Comparison of ENCODE assay signal across 7 cellular contexts in genomic region chr19:37779139-37780035, GRCh38. TPM values are rescaled to one million over a fixed set of nuclear protein-coding genes. Genes with fewer than 3 reads are reported as not detected.
A peak's percentile ranks its signal among the peaks of the same experiment; 100 is the strongest.
DNase-seq lines count a peak whose midpoint lies in the region; ATAC-seq, FAIRE-seq and TF ChIP-seq lines count a peak whose summit lies in the region.

TSS of gene ZNF573 (minus strand) at chr19:37779586. CDS start at chr19:37773729, 5,857 bp downstream.

- peak within 1 kb of the TSS; percentile 92 to 99 (median 96) for H3K4me3 Mint-ChIP-seq in brain

- ATAC-seq in HG03039 (IDR thresholded peaks at IDR 0.05; ENCODE audit: unreplicated experiment), result peak; percentile 62

- FAIRE-seq in GM18507 (lab: Jason Lieb, UNC), result peak; percentile 92
- FAIRE-seq in TTC549 (lab: Jason Lieb, UNC), result peak; percentile 19

- peaks cover 42% of the 10 kb centered on the region for H3K4me1 Mint-ChIP-seq in brain

- H3K4me3 ChIP-seq in iPS DF 6.9 (ENCODE audit: low read length), result peak within 1 kb of the TSS; percentile 86
- peak within 1 kb of the TSS; percentile 52 to 68 (median 66) for H3K4me3 ChIP-seq in sigmoid colon

- peak; percentile 21 to 40 for TF ChIP-seq POLR2A in sigmoid colon (IDR thresholded peaks at IDR 0.05)

- H3K36me3 ChIP-seq in iPS DF 6.9 (ENCODE audit: control insufficient read depth, insufficient read depth, low read length) (no peaks in the 10 kb centered on the region), sigmoid colon (no peaks in the 10 kb centered on the region)

- WGBS in iPS DF 6.9 (ENCODE audit: insufficient coverage, insufficient read length), result no CpG with 5 or more reads among the region's 46 CpGs
- 0% methylated on average over 46 of the region's 46 CpGs for WGBS in sigmoid colon, 2 donors

- intact Hi-C loops in sigmoid colon (cut with DNase I), result loop anchor here (1.0 to 2.0 kb wide), 2 partner anchors 124 to 313 kb away; partner anchors contain the start of genes ZFP30 and ZNF569

- no peak for TF ChIP-seq EP300 in sigmoid colon (IDR thresholded peaks at IDR 0.05)

- peaks cover 19 to 41% (median 28%) of the 10 kb centered on the region in 5 experiments for H3K9me3 Mint-ChIP-seq in brain

- H3K9me3 ChIP-seq in iPS DF 6.9 (ENCODE audit: control insufficient read depth, insufficient read depth, low read length) (no peaks in the 10 kb centered on the region; the same call in 1 of the 2 replicates), sigmoid colon (no peaks in the 10 kb centered on the region)

- H3K4me1 ChIP-seq in iPS DF 6.9 (ENCODE audit: control insufficient read depth, insufficient read depth, low read length) (no peaks in the 10 kb centered on the region), sigmoid colon (peaks cover 0 to 21% (median 5%) of the 10 kb centered on the region in 4 donors)

- H3K27ac ChIP-seq in iPS DF 6.9 (ENCODE audit: low read length) (no peak within 1 kb of the TSS), sigmoid colon (peak within 1 kb of the TSS; percentile 82 to 91 (median 86))

- H3K27ac Mint-ChIP-seq in brain, result peak within 1 kb of the TSS; percentile 98 to 99 (median 99)

- TF ChIP-seq CTCF in brain (conservative IDR thresholded peaks at IDR 0.05), result no peak
- TF ChIP-seq CTCF in sigmoid colon (IDR thresholded peaks at IDR 0.05), result peak in 3 of 4 experiments; percentile 19 to 32 (median 31)

- peak; percentile 67 for DNase-seq in GM18507 (ENCODE audit: extremely low spot score, insufficient read length, low read depth)
- peak; percentile 72 for DNase-seq in NCI-H2107 (lab: John Stamatoyannopoulos, UW)
- DNase-seq in iPS DF 6.9 (ENCODE audit: low read depth, low spot score), result peak; percentile 72
- DNase-seq in sigmoid colon, result peak; percentile 87

- peaks cover 9% of the 10 kb centered on the region for H3K27me3 Mint-ChIP-seq in brain

- H3K27me3 ChIP-seq in iPS DF 6.9 (ENCODE audit: control insufficient read depth, insufficient read depth, low read length) (no peaks in the 10 kb centered on the region), sigmoid colon (no peaks in the 10 kb centered on the region)

- peaks cover 64% of the 10 kb centered on the region for H3K36me3 Mint-ChIP-seq in brain

RNA-seq across cellular contexts. Expression of gene ZNF573, which starts in this region (rescaled TPM):
- polyA plus RNA-seq in brain (ENCODE audit: insufficient read depth, low read depth, low replicate concordance) (4.5 TPM), sigmoid colon (1 to 10 TPM in 2 of 3 donors, not detected in 1; 1.2 to 2.7 TPM)
- total RNA-seq in sigmoid colon, result 1 to 10 TPM; 6.8 to 9.7 (median 7.6) TPM

Comparison
In these comparisons a context has a peak if more than half of its experiments do, and no peak if none do; other contexts are left out.
1. CTCF ChIP-seq: peak in sigmoid colon (3 of 4); none in brain (0 of 2).
2. Peak in every context shown above with its lines, with median percentiles within 50 percentile points of each other: DNase-seq.